ENCODE assay signal across 21 cellular contexts in genomic region chr7:92839901-92840300, GRCh38. TPM values are rescaled to one million over a fixed set of nuclear protein-coding genes. Genes with fewer than 3 reads are reported as not detected.
DNase-seq lines count a peak whose midpoint lies in the region; ATAC-seq, FAIRE-seq and TF ChIP-seq lines count a peak whose summit lies in the region.
"Had no signal": no experiment of that assay in that cellular context is flagged by ENCODE, and none has a peak within 500 bp of the region (broad histone marks: within the 10 kb centered on the region; RNA-seq: fewer than 3 reads in every experiment).

No MANE protein-coding gene starts in this region.

- H3K36me3 Mint-ChIP-seq in natural killer cell treated with Interleukin-12 subunit alpha and Interleukin-12 subunit beta and Interleukin-15 and Interleukin-18, amount 100 ng/mL, for 72 hours: peaks cover 20% of the 10 kb centered on the region
- H3K36me3 Mint-ChIP-seq in natural killer cell: no peaks in the 10 kb centered on the region
- H3K36me3 Mint-ChIP-seq in chondrocyte (ENCODE audit: low read depth): no peaks in the 10 kb centered on the region

- H3K4me1 ChIP-seq in Loucy (ENCODE audit: insufficient read depth, low read length, poor library complexity, severe bottlenecking) (peaks cover 77% of the 10 kb centered on the region), keratinocyte (ENCODE audit: control insufficient read depth, extremely low read depth, insufficient read depth, low read length) (peaks cover 14% of the 10 kb centered on the region)

- FAIRE-seq in keratinocyte (lab: Jason Lieb, UNC): no peak
- no peak for FAIRE-seq in D721Med (lab: Jason Lieb, UNC)
- FAIRE-seq: GM12878, GM18507, H54 had no signal

- TF ChIP-seq CTCF in natural killer cell (IDR thresholded peaks at IDR 0.05) (no peak), Loucy (conservative IDR thresholded peaks at IDR 0.05; ENCODE audit: low read length) (no peak), chondrocyte (IDR thresholded peaks at IDR 0.05) (no peak), keratinocyte (optimal IDR thresholded peaks at IDR 0.05 in 1 of 3, IDR thresholded peaks at IDR 0.05 in 1 of 3, conservative IDR thresholded peaks at IDR 0.05 in 1 of 3; ENCODE audit: extremely low read depth in 1 of 3, insufficient read depth in 2 of 3, low read length in 3 of 3) (no peak), D721Med (IDR thresholded peaks at IDR 0.05; ENCODE audit: insufficient read depth, missing control alignments) (no peak)

- intact Hi-C loops in natural killer cell (cut with micrococcal nuclease): no loop called here

- H2AFZ ChIP-seq in Loucy (ENCODE audit: low read length): no peak overlapping the region
- peak overlapping the region; percentile 72 for H2AFZ ChIP-seq in keratinocyte (ENCODE audit: control insufficient read depth, low read length)

- H3K4me3 ChIP-seq in Loucy (ENCODE audit: low read length, poor library complexity, severe bottlenecking): peak overlapping the region; percentile 87
- no peak overlapping the region for H3K4me3 ChIP-seq in keratinocyte (ENCODE audit: control insufficient read depth in 2 of 3, extremely low read depth in 1 of 3, insufficient read depth in 2 of 3, low read depth in 1 of 3, low read length in 3 of 3)
- H3K4me3 ChIP-seq: GM12878, HAP-1 had no signal

- dilution Hi-C loops in keratinocyte (cut with MboI; ENCODE audit: extremely low pct_ligation_motif_present, low sequenced_read_pairs): no loop called here

- peaks cover 3% of the 10 kb centered on the region for H4K20me1 ChIP-seq in Loucy (ENCODE audit: insufficient read depth, low read length, poor library complexity, severe bottlenecking)
- no peaks in the 10 kb centered on the region for H4K20me1 ChIP-seq in keratinocyte (ENCODE audit: control insufficient read depth, extremely low read depth, insufficient read depth, low read length)

- H3K27me3 Mint-ChIP-seq in natural killer cell treated with Interleukin-12 subunit alpha and Interleukin-12 subunit beta and Interleukin-15 and Interleukin-18, amount 100 ng/mL, for 72 hours: peaks cover 4 to 8% of the 10 kb centered on the region in 2 donors
- H3K27me3 Mint-ChIP-seq in natural killer cell (ENCODE audit: low read depth in 2 of 2) (peaks cover 0 to 10% of the 10 kb centered on the region in 2 donors), chondrocyte (ENCODE audit: low read depth) (no peaks in the 10 kb centered on the region)
- H3K27me3 Mint-ChIP-seq: CD4-positive, alpha-beta memory T cell had no signal

- H3K9me1 ChIP-seq in keratinocyte (ENCODE audit: control insufficient read depth, extremely low read depth, insufficient read depth, low read length): no peaks in the 10 kb centered on the region

- peaks cover 20 to 25% of the 10 kb centered on the region in 2 donors for H3K4me1 Mint-ChIP-seq in natural killer cell treated with Interleukin-12 subunit alpha and Interleukin-12 subunit beta and Interleukin-15 and Interleukin-18, amount 100 ng/mL, for 72 hours (ENCODE audit: low read depth in 2 of 2)
- peaks cover 17 to 18% of the 10 kb centered on the region in 2 donors for H3K4me1 Mint-ChIP-seq in natural killer cell
- H3K4me1 Mint-ChIP-seq in chondrocyte (ENCODE audit: low read depth): peaks cover 57% of the 10 kb centered on the region

- H3F3A ChIP-seq in Loucy (ENCODE audit: low read depth): no peaks in the 10 kb centered on the region

- H3K9me3 ChIP-seq in Loucy (ENCODE audit: insufficient read depth, low read depth, low read length) (no peaks in the 10 kb centered on the region; the same call in 1 of the 2 replicates), keratinocyte (ENCODE audit: control insufficient read depth, low read depth, low read length) (no peaks in the 10 kb centered on the region)
- H3K9me3 ChIP-seq: HAP-1 had no signal

- H3K27me3 ChIP-seq in Loucy (ENCODE audit: insufficient read depth, low read length, poor library complexity, severe bottlenecking) (peaks cover 12% of the 10 kb centered on the region), keratinocyte (ENCODE audit: control insufficient read depth, extremely low read depth, insufficient read depth, low read length) (no peaks in the 10 kb centered on the region)

- H3K27ac Mint-ChIP-seq in natural killer cell treated with Interleukin-12 subunit alpha and Interleukin-12 subunit beta and Interleukin-15 and Interleukin-18, amount 100 ng/mL, for 72 hours: peak overlapping the region in 1 of 2 donors; percentile 63
- no peak overlapping the region for H3K27ac Mint-ChIP-seq in natural killer cell
- peak overlapping the region; percentile 52 for H3K27ac Mint-ChIP-seq in chondrocyte (ENCODE audit: unreplicated experiment)
- H3K27ac Mint-ChIP-seq: HFFc6 had no signal

- H3K79me2 ChIP-seq in Loucy (ENCODE audit: insufficient read depth, low read length) (peaks cover 100% of the 10 kb centered on the region), keratinocyte (ENCODE audit: control insufficient read depth, insufficient read depth, low read length) (peaks cover 19% of the 10 kb centered on the region)

- no peaks in the 10 kb centered on the region for H3K36me3 ChIP-seq in Loucy (ENCODE audit: insufficient read depth, low read length)
- H3K36me3 ChIP-seq in keratinocyte (ENCODE audit: control insufficient read depth in 2 of 2, extremely low read depth in 1 of 2, insufficient read depth in 2 of 2, low read length in 2 of 2): no peaks in the 10 kb centered on the region
- H3K36me3 ChIP-seq: HAP-1 had no signal

- H3K4me2 ChIP-seq in Loucy (ENCODE audit: low read depth, low read length, poor library complexity, severe bottlenecking) (peak overlapping the region; percentile 93), keratinocyte (ENCODE audit: control insufficient read depth, extremely low read depth, insufficient read depth, low read depth, low read length) (peak overlapping the region; percentile 41)

- no peak for DNase-seq in natural killer cell treated with Interleukin-12 subunit alpha and Interleukin-12 subunit beta and Interleukin-15 and Interleukin-18, amount 100 ng/mL, for 72 hours (ENCODE audit: low spot score)
- DNase-seq in natural killer cell: no peak
- DNase-seq in chondrocyte (ENCODE audit: low spot score): no peak
- DNase-seq in keratinocyte (ENCODE audit: low read depth, low spot score): no peak
- no peak for DNase-seq in D721Med (ENCODE audit: insufficient read length, low spot score)
- DNase-seq in HuH-7 (ENCODE audit: low spot score): no peak
- no peak for DNase-seq in activated gamma-delta T cell (lab: John Stamatoyannopoulos, UW)
- DNase-seq: C1 segment of cervical spinal cord; Calu3; CD4-positive, alpha-beta memory T cell; COR-L47; DMS153; EL; GDM1; GOT3; HFFc6 had no signal

- peaks cover 2% of the 10 kb centered on the region for H3K9me3 Mint-ChIP-seq in natural killer cell treated with Interleukin-12 subunit alpha and Interleukin-12 subunit beta and Interleukin-15 and Interleukin-18, amount 100 ng/mL, for 72 hours
- no peaks in the 10 kb centered on the region for H3K9me3 Mint-ChIP-seq in natural killer cell
- H3K9me3 Mint-ChIP-seq in chondrocyte (ENCODE audit: low read depth): peaks cover 5% of the 10 kb centered on the region
- H3K9me3 Mint-ChIP-seq: HFFc6 had no signal

- H3K9me2 ChIP-seq in Loucy (replicated peaks; ENCODE audit: low read depth, low read length): no peaks in the 10 kb centered on the region

- ATAC-seq in natural killer cell treated with Interleukin-12 subunit alpha and Interleukin-12 subunit beta and Interleukin-15 and Interleukin-18, amount 100 ng/mL, for 72 hours: no peak
- ATAC-seq in natural killer cell: no peak
- ATAC-seq: GM12878 had no signal

- peak overlapping the region; percentile 66 for H3K4me3 Mint-ChIP-seq in natural killer cell treated with Interleukin-12 subunit alpha and Interleukin-12 subunit beta and Interleukin-15 and Interleukin-18, amount 100 ng/mL, for 72 hours
- H3K4me3 Mint-ChIP-seq in natural killer cell: no peak overlapping the region
- no peak overlapping the region for H3K4me3 Mint-ChIP-seq in chondrocyte (ENCODE audit: unreplicated experiment)
- H3K4me3 Mint-ChIP-seq: CD4-positive, alpha-beta memory T cell; HFFc6 had no signal

- peak overlapping the region; percentile 98 for H3K9ac ChIP-seq in Loucy (ENCODE audit: low read depth, low read length, poor library complexity, severe bottlenecking)
- H3K9ac ChIP-seq in keratinocyte (ENCODE audit: control insufficient read depth, extremely low read depth, insufficient read depth, low read length): no peak overlapping the region

- H3K27ac ChIP-seq in keratinocyte (ENCODE audit: control insufficient read depth, insufficient read depth, low read length): peak overlapping the region; percentile 26

RNA-seq across cellular contexts. Expression of gene CDK6, which starts 3.5 kb away (rescaled TPM):
- total RNA-seq in natural killer cell treated with Interleukin-12 subunit alpha and Interleukin-12 subunit beta and Interleukin-15 and Interleukin-18, amount 100 ng/mL, for 72 hours: 100 to 1,000 TPM; 278 to 404 TPM
- total RNA-seq in natural killer cell (10 to 100 TPM; 41.1 to 46.3 (median 45.1) TPM), chondrocyte (161 to 162 TPM (median 162 TPM) in 3 replicates)
- polyA plus RNA-seq in keratinocyte: 39.1 to 68.6 TPM (median 53.5 TPM) in 3 replicates
- 14.0 TPM for polyA plus RNA-seq in keratinocyte (2011; ENCODE audit: low read depth)
- polyA plus RNA-seq in keratinocyte (2011; cell fraction: cytosol; rRNA removed): 36.9 and 54.9 TPM in 2 replicates
- 83.0 and 86.9 TPM in 2 replicates for polyA plus RNA-seq in keratinocyte (2011; cell fraction: nucleus; rRNA removed)
- polyA plus RNA-seq in keratinocyte (2012; ENCODE audit: low replicate concordance): 16.7 and 45.7 TPM in 2 replicates
- polyA minus RNA-seq in keratinocyte: 147 to 201 TPM (median 184 TPM) in 3 replicates
- polyA minus RNA-seq in keratinocyte (2011; cell fraction: cytosol; rRNA and poly(A)+ RNA removed): 165 TPM
- 224 and 339 TPM in 2 replicates for polyA minus RNA-seq in keratinocyte (2011; cell fraction: nucleus; rRNA and poly(A)+ RNA removed)
